1 cellular context compared by ENCODE assay signal in the genomic region with DNA sequence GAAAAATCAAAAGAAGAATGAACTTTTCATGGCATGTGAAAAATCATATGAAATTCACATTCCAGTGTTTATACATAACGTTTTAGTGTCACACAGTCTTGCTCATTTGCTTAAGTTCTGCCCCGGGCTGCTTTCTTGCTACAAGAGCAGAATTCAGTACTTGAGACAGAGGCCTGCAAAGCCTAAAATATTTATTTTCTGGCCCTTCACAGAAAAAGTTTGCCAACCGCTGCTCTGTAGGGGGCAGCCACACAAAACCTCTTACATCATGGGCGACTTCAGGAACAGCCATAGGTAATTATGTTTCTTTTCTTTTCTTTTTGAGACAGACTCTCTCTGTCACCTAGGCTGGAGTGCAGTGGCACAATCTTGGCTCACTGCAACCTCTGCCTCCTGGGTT.
TF ChIP-seq lines count a peak whose summit lies in the region.

No MANE protein-coding gene starts in this region.

TF ChIP-seq in endothelial cell of umbilical vein, 7 proteins besides CTCF, POLR2A, EP300 and RAD21:
- TF ChIP-seq MYC (IDR thresholded peaks at IDR 0.05; ENCODE audit: low read depth, low read length): no peak
- TF ChIP-seq, protein P1, sequence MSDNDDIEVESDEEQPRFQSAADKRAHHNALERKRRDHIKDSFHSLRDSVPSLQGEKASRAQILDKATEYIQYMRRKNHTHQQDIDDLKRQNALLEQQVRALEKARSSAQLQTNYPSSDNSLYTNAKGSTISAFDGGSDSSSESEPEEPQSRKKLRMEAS (IDR thresholded peaks at IDR 0.05; ENCODE audit: insufficient read depth, insufficient read length): no peak
- TF ChIP-seq GATA2 (IDR thresholded peaks at IDR 0.05; ENCODE audit: insufficient read depth, insufficient read length, low read depth, low read length): no peak
- TF ChIP-seq EZH2 (IDR thresholded peaks at IDR 0.05; ENCODE audit: borderline replicate concordance, low read depth, low read length, severe bottlenecking): no peak
- TF ChIP-seq JUN (IDR thresholded peaks at IDR 0.05; ENCODE audit: borderline replicate concordance, insufficient read depth, insufficient read length, low read depth): no peak
- TF ChIP-seq FOS (IDR thresholded peaks at IDR 0.05; ENCODE audit: borderline replicate concordance, insufficient read depth, low read length): no peak
- TF ChIP-seq POLR2AphosphoS5 (IDR thresholded peaks at IDR 0.05; ENCODE audit: insufficient read depth, low read depth, low read length): no peak
